ENCODE assay signal across 17 cellular contexts in the genomic region with DNA sequence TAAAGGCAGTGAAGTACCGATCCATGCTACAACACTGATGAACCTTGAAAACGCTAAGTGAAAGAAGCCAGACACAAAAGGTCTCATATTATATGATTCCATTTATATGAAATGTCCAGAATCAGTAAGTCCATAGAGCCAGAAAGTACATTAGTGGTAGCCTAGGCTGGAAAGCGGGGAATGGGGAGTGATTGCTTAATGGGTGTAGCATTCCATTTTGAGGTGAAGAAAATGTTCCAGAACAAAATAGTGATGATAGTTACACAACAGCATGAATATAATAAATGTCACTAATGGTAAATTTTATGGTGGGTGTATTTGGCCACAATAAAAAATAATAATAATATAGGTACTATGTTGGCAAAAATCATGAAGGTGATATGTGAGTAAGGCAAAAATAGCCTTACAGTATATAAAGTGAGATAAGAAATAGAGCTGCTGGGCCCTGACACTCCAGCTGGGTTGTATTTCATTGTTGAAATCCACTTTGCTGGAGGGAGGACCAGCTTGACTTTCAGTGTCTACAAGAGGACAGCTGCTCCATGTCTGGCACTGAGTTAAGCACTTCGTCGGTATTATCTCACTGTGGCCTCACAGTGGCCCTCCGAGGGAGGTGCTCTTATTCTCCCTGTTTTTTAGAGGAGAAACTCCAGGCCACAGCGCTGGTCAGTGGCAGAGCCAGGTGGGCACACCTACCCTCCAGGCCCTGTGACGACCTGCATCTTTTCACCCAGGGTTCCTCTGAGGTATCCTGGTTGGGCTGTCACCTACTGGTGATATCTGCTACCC. TPM values are rescaled to one million over a fixed set of nuclear protein-coding genes. Genes with fewer than 3 reads are reported as not detected.
A peak's percentile ranks its signal among the peaks of the same experiment; 100 is the strongest.
DNase-seq lines count a peak whose midpoint lies in the region; ATAC-seq, FAIRE-seq and TF ChIP-seq lines count a peak whose summit lies in the region.
"Had no signal": no experiment of that assay in that cellular context is flagged by ENCODE, and none has a peak within 500 bp of the region (broad histone marks: within the 10 kb centered on the region; RNA-seq: fewer than 3 reads in every experiment).

No MANE protein-coding gene starts in this region.

- H3K27ac ChIP-seq in HepG2 (ENCODE audit: extremely low read length, insufficient read depth, low read length), result no peak overlapping the region
- no peak overlapping the region for H3K27ac ChIP-seq in right lobe of liver
- no peak overlapping the region for H3K27ac ChIP-seq in CD4-positive, alpha-beta T cell (ENCODE audit: low read depth, low read length)
- H3K27ac ChIP-seq: HL-60, thyroid gland had no signal

- in situ Hi-C loops in HepG2 (cut with HindIII; ENCODE audit: extremely low pct_ligation_motif_present, low pct_unique_long_range_greater_than_20kb), result no loop called here

- H3K9ac ChIP-seq in HepG2 (ENCODE audit: insufficient read depth, low read depth, low read length), result no peak overlapping the region

- H2AFZ ChIP-seq in HepG2 (ENCODE audit: low read length), result no peak overlapping the region

- no peaks in the 10 kb centered on the region for H3K79me2 ChIP-seq in HepG2 (ENCODE audit: insufficient read depth, low read length)

- TF ChIP-seq POLR2A in HepG2 (IDR thresholded peaks at IDR 0.05; ENCODE audit: insufficient read depth in 1 of 2, low read depth in 2 of 2, low read length in 2 of 2) (no peak), right lobe of liver (IDR thresholded peaks at IDR 0.05) (no peak)

- intact Hi-C loops in HepG2 (cut with micrococcal nuclease; ENCODE audit: unreplicated experiment), result no loop called here
- intact Hi-C loops in right lobe of liver (cut with DNase I), result no loop called here
- intact Hi-C loops in CD4-positive, alpha-beta T cell (cut with DNase I, micrococcal nuclease), result no loop called here

- H4K20me1 ChIP-seq in HepG2 (ENCODE audit: insufficient read depth, low read length), result no peaks in the 10 kb centered on the region

- TF ChIP-seq EP300 in HepG2 (IDR thresholded peaks at IDR 0.05; ENCODE audit: low read depth in 2 of 2, low read length in 2 of 2) (no peak), HepG2 (CRISPR knock-in tag; IDR thresholded peaks at IDR 0.05; ENCODE audit: borderline replicate concordance) (no peak)

- DNase-seq in HepG2 (ENCODE audit: low spot score) (no peak), right lobe of liver (no peak), globus pallidus (ENCODE audit: low spot score) (peak; percentile 47), neural crest cell (ENCODE audit: low read depth, low spot score) (no peak), NCI-H1436 (lab: John Stamatoyannopoulos, UW) (no peak), nucleus accumbens (lab: John Stamatoyannopoulos, UW) (no peak)
- DNase-seq in CD4-positive, alpha-beta T cell, result no peak
- DNase-seq: activated CD4-positive, alpha-beta T cell treated with anti-CD3 and anti-CD28 coated beads for 1 hour; GDM1; naive thymus-derived CD8-positive, alpha-beta T cell; NCI-H1436 treated with DMSO at 0.1 percent for 48 hours; SIG-M5; stimulated activated CD4-positive, alpha-beta T cell treated with anti-CD3 and anti-CD28 coated beads, Interleukin-2, amount 100 ng/mL, for 24 hours; thyroid gland had no signal

- ATAC-seq in HepG2 (peak; percentile 60), right lobe of liver (no peak), HG02763 (IDR thresholded peaks at IDR 0.05; ENCODE audit: unreplicated experiment) (no peak)
- no peak for ATAC-seq in CD4-positive, alpha-beta T cell (ENCODE audit: poor library complexity)
- ATAC-seq: naive thymus-derived CD8-positive, alpha-beta T cell had no signal

- H3K4me3 ChIP-seq in HepG2 (replicated peaks in 1 of 3; ENCODE audit: insufficient read depth in 1 of 3, low read depth in 2 of 3, low read length in 3 of 3) (no peak overlapping the region), right lobe of liver (no peak overlapping the region)
- H3K4me3 ChIP-seq: thyroid gland had no signal

- no peaks in the 10 kb centered on the region for H3K4me1 Mint-ChIP-seq in neural crest cell
- no peaks in the 10 kb centered on the region for H3K4me1 Mint-ChIP-seq in CD4-positive, alpha-beta T cell (ENCODE audit: low read depth)

- H3K9me3 ChIP-seq in HepG2 (ENCODE audit: low read length), result no peaks in the 10 kb centered on the region
- H3K9me3 ChIP-seq in right lobe of liver, result no peaks in the 10 kb centered on the region
- H3K9me3 ChIP-seq in CD4-positive, alpha-beta T cell (ENCODE audit: control insufficient read depth, low read length), result no peaks in the 10 kb centered on the region
- H3K9me3 ChIP-seq: thyroid gland had no signal

- H3K36me3 ChIP-seq in HepG2 (replicated peaks in 1 of 2; ENCODE audit: control insufficient read depth in 1 of 2, insufficient read depth in 2 of 2, low read length in 2 of 2), result no peaks in the 10 kb centered on the region
- no peaks in the 10 kb centered on the region for H3K36me3 ChIP-seq in right lobe of liver
- H3K36me3 ChIP-seq: thyroid gland had no signal

- no peak for FAIRE-seq in HepG2 (lab: Jason Lieb, UNC)

- peaks cover 3% of the 10 kb centered on the region for H3K9me3 Mint-ChIP-seq in neural crest cell
- H3K9me3 Mint-ChIP-seq in CD4-positive, alpha-beta T cell, result peaks cover 2% of the 10 kb centered on the region

- no peak overlapping the region for H3K4me3 Mint-ChIP-seq in neural crest cell
- H3K4me3 Mint-ChIP-seq in CD4-positive, alpha-beta T cell, result no peak overlapping the region
- H3K4me3 Mint-ChIP-seq: naive thymus-derived CD8-positive, alpha-beta T cell had no signal

- WGBS in HepG2 (ENCODE audit: low lambda C conversion rate), result 47% methylated on average over 8 of the region's 8 CpGs
- WGBS in right lobe of liver (ENCODE audit: insufficient coverage, low coverage, low lambda C conversion rate, missing lambda C conversion rate), result 96% methylated on average over 6 of the region's 8 CpGs

- peak overlapping the region; percentile 58 for H3K27ac Mint-ChIP-seq in neural crest cell (ENCODE audit: unreplicated experiment)
- H3K27ac Mint-ChIP-seq in CD4-positive, alpha-beta T cell, result no peak overlapping the region

- H3K4me2 ChIP-seq in HepG2 (ENCODE audit: low read depth, low read length), result no peak overlapping the region

- no peaks in the 10 kb centered on the region for H3K36me3 Mint-ChIP-seq in neural crest cell (ENCODE audit: low read depth)
- H3K36me3 Mint-ChIP-seq in CD4-positive, alpha-beta T cell (ENCODE audit: low read depth), result no peaks in the 10 kb centered on the region

- TF ChIP-seq CTCF in HepG2 (CRISPR knock-in tag; IDR thresholded peaks at IDR 0.05), result no peak
- no peak for TF ChIP-seq CTCF in right lobe of liver (IDR thresholded peaks at IDR 0.05)
- TF ChIP-seq CTCF in neural crest cell (conservative IDR thresholded peaks at IDR 0.05), result no peak
- TF ChIP-seq CTCF in CD4-positive, alpha-beta T cell (IDR thresholded peaks at IDR 0.05), result no peak

- POLR2A ChIA-PET in HepG2 (lab: Yijun Ruan, JAX), result no interaction called here
- POLR2A ChIA-PET in CD4-positive, alpha-beta T cell (lab: Charles Lee), result no interaction called here

- no TSS peak for BruUV-seq in HepG2 (replicated peaks; lab: Mats Ljungman, UMichigan)

- TF ChIP-seq RAD21 in HepG2 (CRISPR knock-in tag; IDR thresholded peaks at IDR 0.05), result no peak

- CTCF ChIA-PET in HepG2 (lab: Yijun Ruan, JAX; ENCODE audit: low intra/inter-chr PET ratio, low total read pairs), result no interaction called here
- CTCF ChIA-PET in CD4-positive, alpha-beta T cell (lab: Charles Lee), result no interaction called here

- no peaks in the 10 kb centered on the region for H3K27me3 Mint-ChIP-seq in neural crest cell (ENCODE audit: low read depth)
- no peaks in the 10 kb centered on the region for H3K27me3 Mint-ChIP-seq in CD4-positive, alpha-beta T cell

- H3K4me1 ChIP-seq in HepG2 (ENCODE audit: insufficient read depth, low read length) (no peaks in the 10 kb centered on the region), right lobe of liver (peaks cover 0 to 6% (median 0%) of the 10 kb centered on the region in 4 donors)

- H3K27me3 ChIP-seq in HepG2 (ENCODE audit: control insufficient read depth in 1 of 2, insufficient read depth in 2 of 2, low read length in 2 of 2) (no peaks in the 10 kb centered on the region), right lobe of liver (no peaks in the 10 kb centered on the region)
- H3K27me3 ChIP-seq in CD4-positive, alpha-beta T cell (ENCODE audit: control insufficient read depth, insufficient read depth, low read length), result no peaks in the 10 kb centered on the region
- H3K27me3 ChIP-seq: thyroid gland had no signal

TF ChIP-seq in HepG2, 621 proteins besides CTCF, POLR2A, EP300 and RAD21:
- TF ChIP-seq GTF2F1 (IDR thresholded peaks at IDR 0.05; ENCODE audit: low read length) (no peak), STAG1 (CRISPR knock-in tag; IDR thresholded peaks at IDR 0.05) (peak; percentile 36; the same call in 1 of the 2 replicates)

RNA-seq across cellular contexts. Expression of a gene that starts 22.4 kb away (rescaled TPM):
- 0.35 and 0.91 TPM in 2 replicates for total RNA-seq in HepG2 (2016; rRNA removed; fragmentation: Illumina TruSeq; extraction: Trizol)
- total RNA-seq in HepG2 (2016; cell fraction: cytosol; rRNA removed; fragmentation: Illumina TruSeq; extraction: Trizol; ENCODE audit: low read depth), result 0.09 TPM in 1 of 2 replicates, not detected in the other
- total RNA-seq in HepG2 (2016; cell fraction: insoluble cytoplasmic fraction; rRNA removed; fragmentation: Illumina TruSeq; extraction: Trizol), result 0.49 and 1.4 TPM in 2 replicates
- total RNA-seq in HepG2 (2016; cell fraction: membrane; rRNA removed; fragmentation: Illumina TruSeq; extraction: Trizol), result 0.55 and 0.59 TPM in 2 replicates
- 1.2 and 2.2 TPM in 2 replicates for total RNA-seq in HepG2 (2016; cell fraction: nucleus; rRNA removed; fragmentation: Illumina TruSeq; extraction: Trizol)
- 21.0 and 40.2 TPM in 2 replicates for polyA plus RNA-seq in HepG2 (2011; rRNA removed)
- polyA plus RNA-seq in HepG2 (2011; cell fraction: cytosol; rRNA removed), result 14.1 and 24.9 TPM in 2 replicates
- 16.8 and 26.7 TPM in 2 replicates for polyA plus RNA-seq in HepG2 (2011; cell fraction: nucleus; rRNA removed)
- polyA plus RNA-seq in HepG2 (2012), result 27.5 and 38.6 TPM in 2 replicates
- 0.19 and 0.24 TPM in 2 replicates for polyA plus RNA-seq in HepG2 (2016; cell fraction: cytosol; fragmentation: Illumina TruSeq; extraction: Trizol; ENCODE audit: low read depth)
- polyA plus RNA-seq in HepG2 (2016; cell fraction: insoluble cytoplasmic fraction; fragmentation: Illumina TruSeq; extraction: Trizol; ENCODE audit: low read depth), result 0.60 and 0.63 TPM in 2 replicates
- polyA plus RNA-seq in HepG2 (2016; cell fraction: membrane; fragmentation: Illumina TruSeq; extraction: Trizol; ENCODE audit: low read depth), result 0.50 and 0.89 TPM in 2 replicates
- polyA plus RNA-seq in HepG2 (2016; cell fraction: nucleus; fragmentation: Illumina TruSeq; extraction: Trizol; ENCODE audit: insufficient read depth, low read depth), result 1.8 and 2.3 TPM in 2 replicates
- polyA minus RNA-seq in HepG2 (2011; rRNA and poly(A)+ RNA removed; ENCODE audit: low replicate concordance), result 0.09 and 16.6 TPM in 2 replicates
- polyA minus RNA-seq in HepG2 (2011; cell fraction: cytosol; rRNA and poly(A)+ RNA removed), result 7.1 and 18.4 TPM in 2 replicates
- polyA minus RNA-seq in HepG2 (2011; cell fraction: nucleus; rRNA and poly(A)+ RNA removed), result 7.3 and 9.9 TPM in 2 replicates
- 1 to 10 TPM; 2.1 to 6.3 (median 3.0) TPM for total RNA-seq in right lobe of liver
- 17.9 and 19.2 TPM in 2 replicates for total RNA-seq in neural crest cell
- total RNA-seq in CD4-positive, alpha-beta T cell, result not detected
- total RNA-seq: naive thymus-derived CD8-positive, alpha-beta T cell; T-helper 2 cell treated with Interferon-gamma antibody and Interleukin-4, amounts not matched to agents 100 ng/mL and 5 ng/mL, for 36 hours had no signal
- polyA plus RNA-seq: naive thymus-derived CD8-positive, alpha-beta T cell had no signal
